ENCODE assay signal across 9 cellular contexts in genomic region chr10:76675951-76676587, GRCh38.
A peak's percentile ranks its signal among the peaks of the same experiment; 100 is the strongest.
DNase-seq lines count a peak whose midpoint lies in the region; TF ChIP-seq lines count a peak whose summit lies in the region.
"Had no signal": no experiment of that assay in that cellular context is flagged by ENCODE, and none has a peak within 500 bp of the region (broad histone marks: within the 10 kb centered on the region; RNA-seq: fewer than 3 reads in every experiment).

No MANE protein-coding gene starts in this region.

- peak; percentile 81 for DNase-seq in NCI-H446 treated with DMSO at 0.1 percent for 48 hours (lab: John Stamatoyannopoulos, UW)
- DNase-seq in epithelial cell of proximal tubule (ENCODE audit: low read depth), result peak; percentile 23
- DNase-seq in medulla oblongata (ENCODE audit: extremely low spot score), result peak; percentile 88
- peak; percentile 33 to 57 for DNase-seq in tibial nerve (ENCODE audit: low spot score in 2 of 2)
- no peak for DNase-seq in UCSD-AML1 (lab: John Stamatoyannopoulos, UW; ENCODE audit: unreplicated experiment)
- no peak for DNase-seq in SKM-1 (lab: John Stamatoyannopoulos, UW; ENCODE audit: unreplicated experiment)
- DNase-seq in activated CD4-positive, alpha-beta T cell treated with anti-CD3 and anti-CD28 coated beads, Interleukin-2, amount 10 ng/mL, durations not matched to agents 7 days and 5 days, result no peak
- DNase-seq in SK-N-SH, result no peak

- H3K9ac ChIP-seq in SK-N-SH, result no peak overlapping the region

- POLR2A ChIA-PET in activated CD4-positive, alpha-beta T cell treated with anti-CD3 and anti-CD28 coated beads, Interleukin-2, amount 10 ng/mL, durations not matched to agents 7 days and 5 days (lab: Charles Lee), result no interaction called here
- POLR2A ChIA-PET in SK-N-SH (lab: Yijun Ruan, JAX), result no interaction called here

- CTCF ChIA-PET in activated CD4-positive, alpha-beta T cell treated with anti-CD3 and anti-CD28 coated beads, Interleukin-2, amount 10 ng/mL, durations not matched to agents 7 days and 5 days (lab: Charles Lee), result no interaction called here
- CTCF ChIA-PET in SK-N-SH (lab: Yijun Ruan, JAX), result no interaction called here

- H3K4me3 ChIP-seq in epithelial cell of proximal tubule (ENCODE audit: low read depth, low read length), result no peak overlapping the region
- H3K4me3 ChIP-seq in tibial nerve, result no peak overlapping the region
- no peak overlapping the region for H3K4me3 ChIP-seq in SK-N-SH (ENCODE audit: low read depth in 2 of 2, low read length in 1 of 2)

- TF ChIP-seq RAD21 in SK-N-SH (IDR thresholded peaks at IDR 0.05; ENCODE audit: low read length), result no peak

- H3K9me3 Mint-ChIP-seq in activated CD4-positive, alpha-beta T cell treated with anti-CD3 and anti-CD28 coated beads, Interleukin-2, amount 10 ng/mL, durations not matched to agents 7 days and 5 days, result no peaks in the 10 kb centered on the region

- no peaks in the 10 kb centered on the region for H3K27me3 ChIP-seq in tibial nerve
- peaks cover 5% of the 10 kb centered on the region; the same call in 1 of the 2 replicates for H3K27me3 ChIP-seq in SK-N-SH (ENCODE audit: insufficient read depth)

- H3K27ac ChIP-seq in tibial nerve, result peak overlapping the region; percentile 4 to 89 (median 59)
- H3K27ac ChIP-seq in SK-N-SH (ENCODE audit: low read depth in 2 of 2, low read length in 1 of 2), result no peak overlapping the region; a peak in 1 of 4 replicates

- no peaks in the 10 kb centered on the region for H3K36me3 ChIP-seq in tibial nerve
- H3K36me3 ChIP-seq in SK-N-SH (replicated peaks in 1 of 2; ENCODE audit: control insufficient read depth in 1 of 2, insufficient read depth in 2 of 2, low read length in 1 of 2), result no peaks in the 10 kb centered on the region

- H3K27ac Mint-ChIP-seq in activated CD4-positive, alpha-beta T cell treated with anti-CD3 and anti-CD28 coated beads, Interleukin-2, amount 10 ng/mL, durations not matched to agents 7 days and 5 days, result no peak overlapping the region
- H3K27ac Mint-ChIP-seq: activated naive CD4-positive, alpha-beta T cell treated with anti-CD3 and anti-CD28 coated beads, Interleukin-2, amount 50 U/mL, for 72 hours had no signal

- no peak overlapping the region for H2AFZ ChIP-seq in SK-N-SH (ENCODE audit: low read depth)

- no peaks in the 10 kb centered on the region for H3F3A ChIP-seq in SK-N-SH (replicated peaks; ENCODE audit: insufficient read depth)

- TF ChIP-seq CTCF in epithelial cell of proximal tubule (conservative IDR thresholded peaks at IDR 0.05; ENCODE audit: low read depth, low read length) (peak; percentile 11), tibial nerve (IDR thresholded peaks at IDR 0.05) (peak in 1 of 5 experiments; percentile 44), SK-N-SH (IDR thresholded peaks at IDR 0.05) (no peak)

- no peaks in the 10 kb centered on the region for H3K27me3 Mint-ChIP-seq in activated CD4-positive, alpha-beta T cell treated with anti-CD3 and anti-CD28 coated beads, Interleukin-2, amount 10 ng/mL, durations not matched to agents 7 days and 5 days

- no peaks in the 10 kb centered on the region for H3K9me2 ChIP-seq in SK-N-SH

- H3K9me3 ChIP-seq in tibial nerve (no peaks in the 10 kb centered on the region), SK-N-SH (no peaks in the 10 kb centered on the region)

- no peak overlapping the region for H3K4me2 ChIP-seq in SK-N-SH

- no peaks in the 10 kb centered on the region for H3K4me1 Mint-ChIP-seq in activated CD4-positive, alpha-beta T cell treated with anti-CD3 and anti-CD28 coated beads, Interleukin-2, amount 10 ng/mL, durations not matched to agents 7 days and 5 days

- no peak for TF ChIP-seq POLR2A in tibial nerve (IDR thresholded peaks at IDR 0.05)

- H3K4me1 ChIP-seq in tibial nerve, result peaks cover 0 to 24% (median 11%) of the 10 kb centered on the region in 4 donors
- peaks cover 0 to 10% of the 10 kb centered on the region in 2 experiments; a peak in 1 of 4 replicates for H3K4me1 ChIP-seq in SK-N-SH (ENCODE audit: control insufficient read depth in 1 of 2, insufficient read depth in 2 of 2, low read depth in 1 of 2, low read length in 1 of 2)

- no peaks in the 10 kb centered on the region for H4K20me1 ChIP-seq in SK-N-SH (ENCODE audit: insufficient read depth)

- WGBS in tibial nerve, 2 donors, result 23 to 25% methylated on average over 4 of the region's 4 CpGs
- 60% methylated on average over 4 of the region's 4 CpGs for WGBS in SK-N-SH (ENCODE audit: low lambda C conversion rate)

- no peak overlapping the region for H3K4me3 Mint-ChIP-seq in activated CD4-positive, alpha-beta T cell treated with anti-CD3 and anti-CD28 coated beads, Interleukin-2, amount 10 ng/mL, durations not matched to agents 7 days and 5 days

- peak in 1 of 2 donors; percentile 88 for TF ChIP-seq EP300 in tibial nerve (IDR thresholded peaks at IDR 0.05)
- no peak for TF ChIP-seq EP300 in SK-N-SH (IDR thresholded peaks at IDR 0.05; ENCODE audit: borderline replicate concordance in 1 of 2, low read depth in 1 of 2, low read length in 1 of 2)

- H3K36me3 Mint-ChIP-seq in activated CD4-positive, alpha-beta T cell treated with anti-CD3 and anti-CD28 coated beads, Interleukin-2, amount 10 ng/mL, durations not matched to agents 7 days and 5 days (ENCODE audit: low read depth), result no peaks in the 10 kb centered on the region
- H3K36me3 Mint-ChIP-seq: activated naive CD4-positive, alpha-beta T cell treated with anti-CD3 and anti-CD28 coated beads, Interleukin-2, amount 50 U/mL, for 72 hours had no signal

- no peaks in the 10 kb centered on the region for H3K79me2 ChIP-seq in SK-N-SH (ENCODE audit: insufficient read depth)

TF ChIP-seq in SK-N-SH, 30 proteins besides CTCF, POLR2A, EP300 and RAD21:
- no peak for TF ChIP-seq MAX (IDR thresholded peaks at IDR 0.05; ENCODE audit: low read depth)
- no peak for TF ChIP-seq GABPA (IDR thresholded peaks at IDR 0.05; ENCODE audit: low read depth)
- TF ChIP-seq MXI1 (IDR thresholded peaks at IDR 0.05; ENCODE audit: low read depth, low read length), result no peak
- no peak for TF ChIP-seq TAF1 (IDR thresholded peaks at IDR 0.05; ENCODE audit: borderline replicate concordance, low read depth, low read length)
- TF ChIP-seq JUND (IDR thresholded peaks at IDR 0.05), result no peak
- TF ChIP-seq FOXJ3 (CRISPR knock-in tag; IDR thresholded peaks at IDR 0.05), result no peak
- TF ChIP-seq RCOR1 (IDR thresholded peaks at IDR 0.05; ENCODE audit: low read length), result no peak

Comparison
In these comparisons a context has a peak if more than half of its experiments do, and no peak if none do; other contexts are left out.
1. DNase-seq: peak in NCI-H446 treated with DMSO at 0.1 percent for 48 hours (single experiment), epithelial cell of proximal tubule (single experiment), medulla oblongata (single experiment) and tibial nerve (2 of 2); none in UCSD-AML1 (single experiment), SKM-1 (single experiment), activated CD4-positive, alpha-beta T cell treated with anti-CD3 and anti-CD28 coated beads, Interleukin-2, amount 10 ng/mL, durations not matched to agents 7 days and 5 days (single experiment) and SK-N-SH (single experiment).
2. H3K27ac ChIP-seq: peak in tibial nerve (4 of 4); none in SK-N-SH (0 of 2).